Comparison of ENCODE assay signal across 14 cellular contexts in genomic region chr12:101076940-101077351, GRCh38.
DNase-seq lines count a peak whose midpoint lies in the region; ATAC-seq and TF ChIP-seq lines count a peak whose summit lies in the region.
"Had no signal": no experiment of that assay in that cellular context is flagged by ENCODE, and none has a peak within 500 bp of the region (broad histone marks: within the 10 kb centered on the region; RNA-seq: fewer than 3 reads in every experiment).

No MANE protein-coding gene starts in this region.

- H3K27me3 Mint-ChIP-seq in chondrocyte (ENCODE audit: low read depth) = no peaks in the 10 kb centered on the region
- H3K27me3 Mint-ChIP-seq: activated CD4-positive, alpha-beta T cell treated with anti-CD3 and anti-CD28 coated beads for 36 hours had no signal

- no peak overlapping the region for H3K4me3 ChIP-seq in mesendoderm (ENCODE audit: low read length)
- H3K4me3 ChIP-seq: pancreas had no signal

- WGBS in mesendoderm (ENCODE audit: extremely low coverage, insufficient coverage, low lambda C conversion rate) = no CpG with 5 or more reads among the region's 3 CpGs

- no peak overlapping the region for H4K8ac ChIP-seq in mesendoderm (ENCODE audit: low read depth, low read length)

- H3K27me3 ChIP-seq in mesendoderm (ENCODE audit: insufficient read depth, low read length, poor library complexity) = no peaks in the 10 kb centered on the region
- H3K27me3 ChIP-seq: BE2C, pancreas had no signal

- H3K9me3 Mint-ChIP-seq in chondrocyte (ENCODE audit: low read depth) = peaks cover 9% of the 10 kb centered on the region
- H3K9me3 Mint-ChIP-seq: activated T-helper 1 cell treated with anti-CD3 and anti-CD28 coated beads, Interleukin-12 subunit alpha, Interleukin-12 subunit beta, Interleukin-2, Interleukin-4 antibody, amounts not matched to agents 30 ng/mL and 10 ng/mL and 1 ng/mL, durations not matched to agents 14 hours and 24 hours and 36 hours had no signal

- H3K27ac Mint-ChIP-seq in chondrocyte (ENCODE audit: unreplicated experiment) = peak overlapping the region; percentile 85
- H3K27ac Mint-ChIP-seq: activated CD4-positive, alpha-beta T cell treated with anti-CD3 and anti-CD28 coated beads for 36 hours; activated T-helper 1 cell treated with anti-CD3 and anti-CD28 coated beads, Interleukin-12 subunit alpha, Interleukin-12 subunit beta, Interleukin-2, Interleukin-4 antibody, amounts not matched to agents 30 ng/mL and 10 ng/mL and 1 ng/mL, durations not matched to agents 14 hours and 24 hours and 36 hours had no signal

- no peaks in the 10 kb centered on the region for H3K36me3 Mint-ChIP-seq in chondrocyte (ENCODE audit: low read depth)

- H3K9ac ChIP-seq in mesendoderm (ENCODE audit: low read length) = no peak overlapping the region

- H3K79me2 ChIP-seq in mesendoderm (ENCODE audit: control insufficient read depth, insufficient read depth, low read length) = no peaks in the 10 kb centered on the region

- no peak for ATAC-seq in GM21526 (IDR thresholded peaks at IDR 0.05; ENCODE audit: low FRiP score, unreplicated experiment)
- ATAC-seq: activated CD4-positive, alpha-beta T cell treated with anti-CD3 and anti-CD28 coated beads for 36 hours had no signal

- H3K79me1 ChIP-seq in mesendoderm (ENCODE audit: low read length) = no peaks in the 10 kb centered on the region

- no peak overlapping the region for H4K5ac ChIP-seq in mesendoderm (ENCODE audit: low read length)

- H3K4me2 ChIP-seq in mesendoderm (ENCODE audit: low read length) = no peak overlapping the region

- H3K56ac ChIP-seq in mesendoderm (ENCODE audit: low read length) = no peak overlapping the region

- H3K4ac ChIP-seq in mesendoderm (ENCODE audit: low read depth, low read length) = no peak overlapping the region

- H3K4me3 Mint-ChIP-seq in chondrocyte (ENCODE audit: unreplicated experiment) = no peak overlapping the region
- H3K4me3 Mint-ChIP-seq: activated CD4-positive, alpha-beta T cell treated with anti-CD3 and anti-CD28 coated beads for 36 hours; activated T-helper 1 cell treated with anti-CD3 and anti-CD28 coated beads, Interleukin-12 subunit alpha, Interleukin-12 subunit beta, Interleukin-2, Interleukin-4 antibody, amounts not matched to agents 30 ng/mL and 10 ng/mL and 1 ng/mL, durations not matched to agents 14 hours and 24 hours and 36 hours had no signal

- H3K27ac ChIP-seq in mesendoderm (ENCODE audit: low read depth, low read length) = no peak overlapping the region
- H3K27ac ChIP-seq: pancreas had no signal

- no peak overlapping the region for H2BK5ac ChIP-seq in mesendoderm (ENCODE audit: low read length)

- peaks cover 6% of the 10 kb centered on the region for H3K4me1 ChIP-seq in mesendoderm (ENCODE audit: control insufficient read depth, low read depth, low read length)
- H3K4me1 ChIP-seq: BE2C, pancreas had no signal

- H3K4me1 Mint-ChIP-seq in chondrocyte (ENCODE audit: low read depth) = peaks cover 36% of the 10 kb centered on the region

- no peak overlapping the region for H3K18ac ChIP-seq in mesendoderm (ENCODE audit: low read length)

- TF ChIP-seq CTCF in chondrocyte (IDR thresholded peaks at IDR 0.05) = no peak

- no peaks in the 10 kb centered on the region for H3K36me3 ChIP-seq in mesendoderm (ENCODE audit: control insufficient read depth, insufficient read depth, low read length)
- H3K36me3 ChIP-seq: BE2C, pancreas had no signal

- DNase-seq in AG08396 (ENCODE audit: low spot score) (peak; percentile 18), HT1080 (ENCODE audit: low read depth) (peak; percentile 26), chondrocyte (ENCODE audit: low spot score) (no peak), mesendoderm (peak; percentile 80), NOMO-1 (lab: John Stamatoyannopoulos, UW; ENCODE audit: unreplicated experiment in 2 of 2) (no peak), SIG-M5 treated with dmso at 0.1 percent for 504 hours (lab: John Stamatoyannopoulos, UW; ENCODE audit: unreplicated experiment) (no peak), putamen (ENCODE audit: low spot score) (no peak)
- DNase-seq: activated CD4-positive, alpha-beta T cell treated with anti-CD3 and anti-CD28 coated beads for 36 hours; BE2C; effector CD4-positive, alpha-beta T cell; GDM1; pancreas had no signal

- H2BK120ac ChIP-seq in mesendoderm (ENCODE audit: low read depth, low read length) = no peak overlapping the region

- no peak overlapping the region for H3K23ac ChIP-seq in mesendoderm (ENCODE audit: low read length)

- no peak overlapping the region for H2BK15ac ChIP-seq in mesendoderm (replicated peaks; ENCODE audit: low read depth)

- H2AK5ac ChIP-seq in mesendoderm (ENCODE audit: low read length) = no peak overlapping the region

Comparison
In these comparisons a context has a peak if more than half of its experiments do, and no peak if none do; other contexts are left out.
1. DNase-seq: peak in AG08396 (single experiment), HT1080 (single experiment) and mesendoderm (single experiment); none in chondrocyte (single experiment), NOMO-1 (0 of 2), SIG-M5 treated with dmso at 0.1 percent for 504 hours (single experiment) and putamen (single experiment).